In the genomic region with DNA sequence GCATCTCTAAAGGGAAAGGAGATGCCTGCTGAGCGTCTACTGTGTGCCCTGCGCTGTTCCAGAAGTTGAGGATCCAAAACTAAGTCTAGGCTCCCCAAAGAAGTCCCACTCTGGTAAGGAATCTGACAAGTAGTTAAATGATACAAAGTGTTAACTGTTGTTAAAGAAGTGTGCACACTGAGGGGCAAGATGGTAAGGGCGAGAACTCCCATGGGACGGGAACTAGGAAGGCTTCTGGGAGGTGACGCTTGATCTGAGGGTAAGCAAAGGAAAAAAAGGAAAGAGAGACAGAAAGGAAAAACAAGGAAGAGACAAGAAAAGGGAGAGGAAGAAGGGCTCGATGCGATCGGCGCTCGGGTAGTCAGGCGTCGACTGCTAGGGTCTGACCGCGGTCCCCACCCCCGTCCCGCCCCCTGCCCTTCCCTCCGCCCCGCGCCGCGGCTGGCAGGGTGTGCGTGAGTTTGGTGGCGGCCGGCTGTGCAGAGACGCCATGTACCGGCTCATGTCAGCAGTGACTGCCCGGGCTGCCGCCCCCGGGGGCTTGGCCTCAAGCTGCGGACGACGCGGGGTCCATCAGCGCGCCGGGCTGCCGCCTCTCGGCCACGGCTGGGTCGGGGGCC, we compare ENCODE assay signal across 8 cellular contexts. TPM values are rescaled to one million over a fixed set of nuclear protein-coding genes. Genes with fewer than 3 reads are reported as not detected.
A peak's percentile ranks its signal among the peaks of the same experiment; 100 is the strongest.
DNase-seq lines count a peak whose midpoint lies in the region; ATAC-seq and TF ChIP-seq lines count a peak whose summit lies in the region.

A gene with protein sequence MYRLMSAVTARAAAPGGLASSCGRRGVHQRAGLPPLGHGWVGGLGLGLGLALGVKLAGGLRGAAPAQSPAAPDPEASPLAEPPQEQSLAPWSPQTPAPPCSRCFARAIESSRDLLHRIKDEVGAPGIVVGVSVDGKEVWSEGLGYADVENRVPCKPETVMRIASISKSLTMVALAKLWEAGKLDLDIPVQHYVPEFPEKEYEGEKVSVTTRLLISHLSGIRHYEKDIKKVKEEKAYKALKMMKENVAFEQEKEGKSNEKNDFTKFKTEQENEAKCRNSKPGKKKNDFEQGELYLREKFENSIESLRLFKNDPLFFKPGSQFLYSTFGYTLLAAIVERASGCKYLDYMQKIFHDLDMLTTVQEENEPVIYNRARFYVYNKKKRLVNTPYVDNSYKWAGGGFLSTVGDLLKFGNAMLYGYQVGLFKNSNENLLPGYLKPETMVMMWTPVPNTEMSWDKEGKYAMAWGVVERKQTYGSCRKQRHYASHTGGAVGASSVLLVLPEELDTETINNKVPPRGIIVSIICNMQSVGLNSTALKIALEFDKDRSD (plus strand): TSS at position 480 of the 620 bp plus-strand sequence. CDS start 11 bp downstream, at position 491.

- POLR2A ChIA-PET in Caco-2 (lab: Charles Lee): no interaction called here

- intact Hi-C loops in Caco-2 (cut with micrococcal nuclease; ENCODE audit: unreplicated experiment) (loop anchor here (5.0 kb wide), 1 partner anchor 36 kb away; a partner anchor contains a TSS), mucosa of descending colon (cut with DNase I, micrococcal nuclease) (no loop called here)

- H3K27me3 Mint-ChIP-seq in Caco-2 (ENCODE audit: insufficient read depth, unreplicated experiment): no peaks in the 10 kb centered on the region

- peak; percentile 71 for ATAC-seq in GM21381 (IDR thresholded peaks at IDR 0.05; ENCODE audit: unreplicated experiment)
- peak; percentile 97 for ATAC-seq in mucosa of descending colon

- CTCF ChIA-PET in Caco-2 (lab: Charles Lee): interaction anchor here (0.7 kb wide), 1 partner anchor 68 kb away, joined by 4 read pairs; no protein-coding TSS in a partner anchor

- H3K4me1 ChIP-seq in Caco-2 (peaks cover 9% of the 10 kb centered on the region; the same call in 1 of the 2 replicates), HUES48 (ENCODE audit: control insufficient read depth, insufficient read depth, low read length) (peaks cover 3% of the 10 kb centered on the region; the same call in 1 of the 2 replicates), mucosa of descending colon (ENCODE audit: low read depth) (peaks cover 2% of the 10 kb centered on the region)

- TF ChIP-seq CTCF in Caco-2 (IDR thresholded peaks at IDR 0.05; ENCODE audit: insufficient read depth in 1 of 2, low read depth in 1 of 2, low read length in 1 of 2, severe bottlenecking in 1 of 2, unreplicated experiment in 1 of 2) (no peak), epithelial cell of proximal tubule (conservative IDR thresholded peaks at IDR 0.05; ENCODE audit: low read depth, low read length) (no peak), mucosa of descending colon (IDR thresholded peaks at IDR 0.05) (no peak)

- H3K4me3 Mint-ChIP-seq in Caco-2 (ENCODE audit: unreplicated experiment): peak within 1 kb of the TSS; percentile 79

- peaks cover 13% of the 10 kb centered on the region for H3K9me3 Mint-ChIP-seq in Caco-2 (ENCODE audit: unreplicated experiment)

- H3K9ac ChIP-seq in HUES48 (ENCODE audit: low read depth, low read length): 0 out of 2 replicates have a peak within 1 kb of the TSS, but pooled peaks have one; percentile 22

- H3K9me3 ChIP-seq in Caco-2 (peaks cover 10% of the 10 kb centered on the region), HUES48 (ENCODE audit: control insufficient read depth, insufficient read depth, low read length) (no peaks in the 10 kb centered on the region), mucosa of descending colon (peaks cover 10% of the 10 kb centered on the region)

- H3K4me3 ChIP-seq in Caco-2 (ENCODE audit: low read depth, low read length): peak within 1 kb of the TSS; percentile 95
- peak within 1 kb of the TSS; percentile 76 for H3K4me3 ChIP-seq in HUES48 (ENCODE audit: low read depth, low read length)
- H3K4me3 ChIP-seq in epithelial cell of proximal tubule (ENCODE audit: low read depth, low read length): peak within 1 kb of the TSS; percentile 94
- H3K4me3 ChIP-seq in mucosa of descending colon: peak within 1 kb of the TSS; percentile 98

- DNase-seq in Caco-2 (peak; percentile 86 to 87), OCI-M2 (lab: John Stamatoyannopoulos, UW; ENCODE audit: unreplicated experiment) (peak; percentile 50), epithelial cell of proximal tubule (ENCODE audit: low read depth) (no peak), mucosa of descending colon (peak; percentile 90 to 92 (median 92))
- DNase-seq in activated T-cell treated with anti-CD3 and anti-CD28 coated beads, Interleukin-2, amount 50 U/mL, for 1 hour: peak; percentile 82
- peak; percentile 65 for DNase-seq in stimulated activated CD8-positive, alpha-beta memory T cell treated with anti-CD3 and anti-CD28 coated beads, Interleukin-4, amount 100 ng/mL, for 24 hours (ENCODE audit: low read depth)

- H3K27me3 ChIP-seq in Caco-2 (replicated peaks; ENCODE audit: control insufficient read depth, insufficient read depth, low read length) (no peaks in the 10 kb centered on the region), HUES48 (ENCODE audit: control insufficient read depth, insufficient read depth, low read length) (no peaks in the 10 kb centered on the region)

- no TSS peak for BruUV-seq in Caco-2 (replicated peaks; lab: Mats Ljungman, UMichigan)

- peak within 1 kb of the TSS; percentile 69 for H3K27ac Mint-ChIP-seq in Caco-2 (ENCODE audit: unreplicated experiment)

- peak within 1 kb of the TSS; percentile 32 for H3K27ac ChIP-seq in HUES48 (ENCODE audit: low read depth, low read length)

- no peaks in the 10 kb centered on the region for H3K4me1 Mint-ChIP-seq in Caco-2 (ENCODE audit: low read depth, unreplicated experiment)

- H3K36me3 ChIP-seq in Caco-2 (ENCODE audit: control insufficient read depth, insufficient read depth, low read length) (no peaks in the 10 kb centered on the region), HUES48 (ENCODE audit: control insufficient read depth, insufficient read depth, low read length) (0 out of 2 replicates have a peak, but pooled peaks cover under 1% of the 10 kb centered on the region), mucosa of descending colon (ENCODE audit: low read depth) (no peaks in the 10 kb centered on the region)

- no peaks in the 10 kb centered on the region for H3K36me3 Mint-ChIP-seq in Caco-2 (ENCODE audit: insufficient read depth, unreplicated experiment)

RNA-seq across cellular contexts. Expression of the gene that starts here (rescaled TPM):
- total RNA-seq in Caco-2 (2022) (8.4 and 8.8 TPM in 2 replicates), epithelial cell of proximal tubule (9.7 and 11.2 TPM in 2 replicates), mucosa of descending colon (10 to 100 TPM; 19.8 to 24.0 (median 21.1) TPM)
